ENCODE assay signal across 18 cellular contexts in the genomic region with DNA sequence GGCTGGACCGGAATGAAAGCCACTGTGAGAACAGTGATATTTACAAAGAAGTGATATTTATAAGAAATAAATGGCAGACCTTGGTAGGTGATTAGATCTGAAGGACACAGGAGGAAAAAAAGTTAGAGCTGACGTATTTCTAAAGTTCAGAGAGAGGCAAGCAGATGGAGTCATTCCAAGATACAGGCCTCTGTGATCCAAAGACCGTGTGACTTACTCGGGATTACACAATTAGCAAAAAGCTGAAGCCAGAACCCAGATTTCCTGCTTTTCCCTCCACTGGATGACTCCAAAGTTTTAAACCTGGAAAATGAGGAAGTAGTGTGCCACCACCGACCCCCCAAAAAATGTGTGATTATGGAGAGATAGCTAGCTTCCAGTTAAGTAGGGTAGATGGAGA. TPM values are rescaled to one million over a fixed set of nuclear protein-coding genes. Genes with fewer than 3 reads are reported as not detected.
DNase-seq lines count a peak whose midpoint lies in the region; ATAC-seq, FAIRE-seq and TF ChIP-seq lines count a peak whose summit lies in the region.
"Had no signal": no experiment of that assay in that cellular context is flagged by ENCODE, and none has a peak within 500 bp of the region (broad histone marks: within the 10 kb centered on the region; RNA-seq: fewer than 3 reads in every experiment).

No MANE protein-coding gene starts in this region.

- TF ChIP-seq POLR2A in K562 (conservative IDR thresholded peaks at IDR 0.05) (no peak), esophagus muscularis mucosa (IDR thresholded peaks at IDR 0.05; ENCODE audit: low read depth) (no peak), tibial nerve (IDR thresholded peaks at IDR 0.05) (no peak)

- BruUV-seq in K562 (replicated peaks; lab: Mats Ljungman, UMichigan): no TSS peak

- WGBS in K562 (ENCODE audit: insufficient coverage, low coverage, missing lambda C conversion rate): 25% methylated on average over 5 of the region's 5 CpGs
- WGBS in esophagus muscularis mucosa: 34% methylated on average over 5 of the region's 5 CpGs
- WGBS in tibial nerve, 2 donors: 44 to 49% methylated on average over 5 of the region's 5 CpGs
- 74% methylated on average over 5 of the region's 5 CpGs for WGBS in smooth muscle cell (ENCODE audit: low lambda C conversion rate)

- H2AFZ ChIP-seq in K562 (ENCODE audit: low read depth, low read length) (peak overlapping the region; percentile 60), smooth muscle cell (ENCODE audit: low read depth) (no peak overlapping the region)

- POLR2A ChIA-PET in K562 (lab: Yijun Ruan, JAX): interaction anchor here (1.5 kb wide), 1 partner anchor 62 kb away, joined by 5 read pairs; no protein-coding TSS in a partner anchor

- no peaks in the 10 kb centered on the region for H4K20me1 ChIP-seq in K562 (replicated peaks; ENCODE audit: control insufficient read depth, insufficient read depth, low read length)
- H4K20me1 ChIP-seq in smooth muscle cell (ENCODE audit: low read depth): no peaks in the 10 kb centered on the region

- intact Hi-C loops in K562 (cut with micrococcal nuclease): loop anchor here (10.0 kb wide), 1 partner anchor 93 kb away; no protein-coding TSS in a partner anchor
- intact Hi-C loops in esophagus muscularis mucosa (cut with DNase I): no loop called here

- H3K27me3 ChIP-seq in K562 (ENCODE audit: control insufficient read depth in 2 of 2, insufficient read depth in 2 of 2, low read length in 2 of 2) (no peaks in the 10 kb centered on the region), esophagus muscularis mucosa (peaks cover 0 to 7% (median 0%) of the 10 kb centered on the region in 4 donors), tibial nerve (peaks cover 0 to 6% of the 10 kb centered on the region in 2 donors), smooth muscle cell (ENCODE audit: low read depth) (peaks cover 21% of the 10 kb centered on the region)

- no peak for TF ChIP-seq RAD21 in K562 (CRISPR knock-in tag; conservative IDR thresholded peaks at IDR 0.05 in 1 of 2, IDR thresholded peaks at IDR 0.05 in 1 of 2)

- no peak for FAIRE-seq in K562 (lab: Jason Lieb, UNC)
- FAIRE-seq: TTC549 had no signal

- H3K79me2 ChIP-seq in K562 (ENCODE audit: control insufficient read depth, insufficient read depth, low read length) (peaks cover 22% of the 10 kb centered on the region), smooth muscle cell (ENCODE audit: low read depth) (no peaks in the 10 kb centered on the region)

- 0 out of 4 replicates have a peak overlapping the region, but pooled peaks of 1 of the 2 experiments have one; percentile 0 for H3K9ac ChIP-seq in K562 (ENCODE audit: insufficient read depth in 1 of 2, low read depth in 2 of 2, low read length in 2 of 2)
- no peak overlapping the region for H3K9ac ChIP-seq in smooth muscle cell (ENCODE audit: low read depth)

- H3K36me3 ChIP-seq in K562 (ENCODE audit: control insufficient read depth, insufficient read depth, low read length) (no peaks in the 10 kb centered on the region), esophagus muscularis mucosa (no peaks in the 10 kb centered on the region), tibial nerve (no peaks in the 10 kb centered on the region), smooth muscle cell (ENCODE audit: low read depth) (no peaks in the 10 kb centered on the region)
- H3K36me3 ChIP-seq: cardiac muscle cell, suprapubic skin had no signal

- CTCF ChIA-PET in K562 (lab: Yijun Ruan, JAX; ENCODE audit: low intra/inter-chr PET ratio): no interaction called here

- H3K4me2 ChIP-seq in K562 (ENCODE audit: insufficient read depth, low read length): no peak overlapping the region
- H3K4me2 ChIP-seq in smooth muscle cell: no peak overlapping the region

- no peaks in the 10 kb centered on the region for H3K9me1 ChIP-seq in K562 (ENCODE audit: control insufficient read depth, insufficient read depth, low read length)

- no peaks in the 10 kb centered on the region for H3F3A ChIP-seq in smooth muscle cell (ENCODE audit: low read depth)

- H3K4me3 ChIP-seq in K562 (no peak overlapping the region), esophagus muscularis mucosa (no peak overlapping the region), tibial nerve (no peak overlapping the region), smooth muscle cell (no peak overlapping the region)
- H3K4me3 ChIP-seq: cardiac muscle cell, lung, suprapubic skin had no signal

- TF ChIP-seq CTCF in K562 (IDR thresholded peaks at IDR 0.05 in 2 of 3, conservative IDR thresholded peaks at IDR 0.05 in 1 of 3; ENCODE audit: insufficient read depth in 2 of 3, low read depth in 1 of 3, low read length in 3 of 3): no peak
- no peak for TF ChIP-seq CTCF in esophagus muscularis mucosa (IDR thresholded peaks at IDR 0.05)
- TF ChIP-seq CTCF in tibial nerve (IDR thresholded peaks at IDR 0.05): no peak
- no peak for TF ChIP-seq CTCF in smooth muscle cell (IDR thresholded peaks at IDR 0.05; ENCODE audit: borderline replicate concordance, insufficient read depth, poor library complexity, severe bottlenecking)

- no peak for TF ChIP-seq EP300 in K562 (IDR thresholded peaks at IDR 0.05; ENCODE audit: low read length)
- TF ChIP-seq EP300 in esophagus muscularis mucosa (IDR thresholded peaks at IDR 0.05): no peak
- TF ChIP-seq EP300 in tibial nerve (IDR thresholded peaks at IDR 0.05): peak in 1 of 2 donors; percentile 52

- peak overlapping the region; percentile 8; the same call in 1 of the 3 replicates for H3K27ac ChIP-seq in K562 (ENCODE audit: extremely low read depth, low read depth, low read length)
- H3K27ac ChIP-seq in esophagus muscularis mucosa (replicated peaks in 1 of 4): peak overlapping the region; percentile 55 to 76 (median 66)
- peak overlapping the region in 3 of 4 donors; percentile 28 to 84 (median 56) for H3K27ac ChIP-seq in tibial nerve
- no peak overlapping the region for H3K27ac ChIP-seq in smooth muscle cell (ENCODE audit: low read depth)
- H3K27ac ChIP-seq: cardiac muscle cell, suprapubic skin had no signal

- no peak for ATAC-seq in K562

- no peak for DNase-seq in K562 (ENCODE audit: extremely low read depth in 1 of 4, low spot score in 3 of 4)
- no peak for DNase-seq in esophagus muscularis mucosa (ENCODE audit: extremely low spot score)
- peak; percentile 44 for DNase-seq in mucosa of gallbladder (ENCODE audit: low spot score)
- DNase-seq in tibial nerve (ENCODE audit: low spot score in 2 of 2): peak in 1 of 2 donors; percentile 46
- DNase-seq in smooth muscle cell (lab: John Stamatoyannopoulos, UW; ENCODE audit: unreplicated experiment): no peak
- DNase-seq in DMS114 treated with DMSO at 0.1 percent for 48 hours (lab: John Stamatoyannopoulos, UW; ENCODE audit: unreplicated experiment): no peak
- no peak for DNase-seq in cortex of kidney (lab: John Stamatoyannopoulos, UW)
- DNase-seq: COR-L47; HFFc6; naive B cell; NCI-H2029 treated with DMSO at 0.1 percent for 48 hours; NCI-H446 treated with DMSO at 0.1 percent for 48 hours; NK-92 treated with Interleukin-12 subunit alpha and Interleukin-12 subunit beta, amount 100 ng/mL, for 24 hours had no signal

- H3K4me1 ChIP-seq in K562 (replicated peaks in 1 of 2; ENCODE audit: control insufficient read depth in 2 of 2, insufficient read depth in 2 of 2, low read length in 2 of 2) (peaks cover 28 to 46% of the 10 kb centered on the region in 2 experiments), esophagus muscularis mucosa (peaks cover 6 to 43% (median 41%) of the 10 kb centered on the region in 4 donors), tibial nerve (peaks cover 0 to 11% (median 0%) of the 10 kb centered on the region in 4 donors), smooth muscle cell (ENCODE audit: low read depth) (no peaks in the 10 kb centered on the region)

- H3K9me3 ChIP-seq in K562 (replicated peaks; ENCODE audit: control insufficient read depth, insufficient read depth, low read depth, low read length) (no peaks in the 10 kb centered on the region), esophagus muscularis mucosa (no peaks in the 10 kb centered on the region), tibial nerve (no peaks in the 10 kb centered on the region), smooth muscle cell (replicated peaks; ENCODE audit: low read depth) (no peaks in the 10 kb centered on the region)
- H3K9me3 ChIP-seq: suprapubic skin had no signal

- in situ Hi-C loops in K562 (cut with MboI): loop anchor here (5.0 kb wide), 1 partner anchor 76 kb away; no protein-coding TSS in a partner anchor

RNA-seq across cellular contexts. Expression of a gene that starts 3.1 kb away (rescaled TPM):
- 66.2 and 95.4 TPM in 2 replicates for total RNA-seq in K562 (2011; cell fraction: chromatin; rRNA removed; ENCODE audit: low replicate concordance)
- 34.0 and 43.2 TPM in 2 replicates for total RNA-seq in K562 (2011; cell fraction: nucleolus; rRNA removed)
- total RNA-seq in K562 (2011; cell fraction: nucleoplasm; rRNA removed): 56.7 and 77.1 TPM in 2 replicates
- total RNA-seq in K562 (2014; rRNA removed) (25.1 and 33.4 TPM in 2 replicates), K562 (2014; rRNA removed; fragmentation: Illumina TruSeq; extraction: Trizol) (27.3 and 28.7 TPM in 2 replicates), K562 (2015; rRNA removed; fragmentation: Illumina TruSeq; extraction: Trizol) (32.4 and 34.3 TPM in 2 replicates), K562 (2021) (49.4 and 53.8 TPM in 2 replicates), esophagus muscularis mucosa (10 to 100 TPM; 45.1 to 72.8 (median 48.8) TPM), mucosa of gallbladder (47.2 TPM), tibial nerve (10 to 100 TPM in 3 of 4 donors, 1 to 10 TPM in 1; 9.0 to 17.9 (median 13.6) TPM), smooth muscle cell (4.9 and 6.6 TPM in 2 replicates)
- polyA plus RNA-seq in K562 (2011; rRNA removed) (15.3 and 34.5 TPM in 2 replicates), K562 (2014; fragmentation: Illumina TruSeq; extraction: Trizol) (30.9 and 32.8 TPM in 2 replicates), K562 (2014; fragmentation: Nextera tagmentation; extraction: Ambion mirVana) (10 to 100 TPM; 14.4 to 14.5 TPM), K562 (2014; rRNA removed) (19.6 and 23.4 TPM in 2 replicates), smooth muscle cell (0.18 and 3.4 TPM in 2 replicates)
- polyA plus RNA-seq in K562 (2011; cell fraction: cytosol; rRNA removed): 11.0 and 29.6 TPM in 2 replicates
- 25.1 and 49.4 TPM in 2 replicates for polyA plus RNA-seq in K562 (2011; cell fraction: nucleus; rRNA removed)
- 26.9 and 57.9 TPM in 2 replicates for polyA plus RNA-seq in K562 (2012)
- 33.3 and 80.3 TPM in 2 replicates for polyA minus RNA-seq in K562 (2011; rRNA and poly(A)+ RNA removed)
- 19.0 and 43.3 TPM in 2 replicates for polyA minus RNA-seq in K562 (2011; cell fraction: cytosol; rRNA and poly(A)+ RNA removed)
- polyA minus RNA-seq in K562 (2011; cell fraction: nucleus; rRNA and poly(A)+ RNA removed): 32.4 and 104 TPM in 2 replicates
- total RNA-seq: cardiac muscle cell, osteocyte had no signal

RNA-seq across cellular contexts. Expression of a gene that starts 32.7 kb away (rescaled TPM):
- 30.2 and 116 TPM in 2 replicates for total RNA-seq in K562 (2011; cell fraction: chromatin; rRNA removed; ENCODE audit: low replicate concordance)
- 15.2 and 21.2 TPM in 2 replicates for total RNA-seq in K562 (2011; cell fraction: nucleolus; rRNA removed)
- total RNA-seq in K562 (2011; cell fraction: nucleoplasm; rRNA removed): 67.6 and 130 TPM in 2 replicates
- total RNA-seq in K562 (2014; rRNA removed) (17.6 and 20.7 TPM in 2 replicates), K562 (2014; rRNA removed; fragmentation: Illumina TruSeq; extraction: Trizol) (43.4 and 50.2 TPM in 2 replicates), K562 (2015; rRNA removed; fragmentation: Illumina TruSeq; extraction: Trizol) (35.4 and 39.7 TPM in 2 replicates), K562 (2021) (29.0 and 30.1 TPM in 2 replicates), esophagus muscularis mucosa (10 to 100 TPM; 26.4 to 50.7 (median 34.1) TPM), mucosa of gallbladder (20.5 TPM), tibial nerve (10 to 100 TPM; 16.1 to 31.9 (median 24.0) TPM), smooth muscle cell (22.6 and 31.1 TPM in 2 replicates)
- polyA plus RNA-seq in K562 (2011; rRNA removed) (24.2 and 31.2 TPM in 2 replicates), K562 (2014; fragmentation: Illumina TruSeq; extraction: Trizol) (37.1 and 41.7 TPM in 2 replicates), K562 (2014; fragmentation: Nextera tagmentation; extraction: Ambion mirVana) (10 to 100 TPM; 78.1 to 90.6 TPM), K562 (2014; rRNA removed) (34.9 and 42.9 TPM in 2 replicates), smooth muscle cell (37.5 and 50.3 TPM in 2 replicates)
- polyA plus RNA-seq in K562 (2011; cell fraction: cytosol; rRNA removed): 5.3 and 14.7 TPM in 2 replicates
- polyA plus RNA-seq in K562 (2011; cell fraction: nucleus; rRNA removed): 20.5 and 29.9 TPM in 2 replicates
- 16.5 and 22.3 TPM in 2 replicates for polyA plus RNA-seq in K562 (2012)
- 32.6 and 38.3 TPM in 2 replicates for polyA minus RNA-seq in K562 (2011; rRNA and poly(A)+ RNA removed)
- 6.8 and 8.5 TPM in 2 replicates for polyA minus RNA-seq in K562 (2011; cell fraction: cytosol; rRNA and poly(A)+ RNA removed)
- 36.5 and 54.1 TPM in 2 replicates for polyA minus RNA-seq in K562 (2011; cell fraction: nucleus; rRNA and poly(A)+ RNA removed)
